ENCODE assay signal across 23 cellular contexts in the genomic region with DNA sequence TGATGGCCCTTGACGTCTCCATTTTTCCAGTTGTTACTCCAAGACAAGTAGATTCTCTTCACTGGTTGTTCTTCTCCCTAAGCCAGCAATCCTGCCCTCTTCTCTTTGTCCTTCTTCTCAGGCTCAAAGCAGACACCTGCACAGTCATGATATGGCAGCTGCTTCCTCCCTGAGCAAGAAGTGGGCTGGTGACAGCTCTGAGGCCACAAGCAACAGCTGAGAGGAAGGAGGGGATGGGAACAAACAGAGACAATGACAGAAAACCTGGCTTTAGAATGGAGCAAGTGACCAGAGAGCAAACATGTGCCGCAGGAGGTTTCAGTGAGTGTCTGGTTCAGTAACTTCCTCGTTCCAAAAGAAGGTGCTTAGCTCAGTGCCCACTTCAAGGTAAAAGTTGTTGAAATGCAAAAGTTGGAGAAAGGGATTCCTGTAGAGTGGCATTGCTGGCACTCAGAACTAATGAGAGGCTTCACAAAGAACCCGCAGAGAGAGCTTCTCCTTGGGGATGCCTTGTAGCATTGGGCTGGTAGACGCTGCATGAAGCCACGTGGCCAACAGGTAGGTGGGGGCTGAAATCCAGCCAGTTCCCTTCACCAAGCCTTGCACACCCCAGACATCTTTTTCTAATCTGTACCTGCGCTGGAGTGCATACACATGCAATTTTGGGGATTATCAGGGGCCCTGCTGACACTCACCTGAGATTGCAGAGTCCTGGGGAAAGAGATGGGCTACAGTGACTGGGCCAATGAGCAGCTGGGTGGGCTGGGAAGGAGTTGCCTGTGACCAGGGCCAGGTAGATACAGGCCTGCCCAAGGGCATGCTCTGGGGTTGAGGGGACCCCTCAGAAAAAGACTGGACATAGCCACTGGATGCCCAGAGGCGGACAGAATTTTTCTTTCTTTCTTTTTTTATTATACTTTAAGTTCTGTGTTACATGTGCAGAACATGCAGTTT.
"Had no signal": no experiment of that assay in that cellular context is flagged by ENCODE, and none has a peak within 500 bp of the region (broad histone marks: within the 10 kb centered on the region; RNA-seq: fewer than 3 reads in every experiment).

No MANE protein-coding gene starts in this region.

- H3K36me3 ChIP-seq: brain microvascular endothelial cell, prostate gland, right atrium auricular region, suprapubic skin, WERI-Rb-1 had no signal

- H3K4me3 Mint-ChIP-seq: activated naive CD4-positive, alpha-beta T cell treated with anti-CD3 and anti-CD28 coated beads, Interleukin-2, amount 10 ng/mL, durations not matched to agents 7 days and 5 days; activated naive CD8-positive, alpha-beta T cell treated with anti-CD3 and anti-CD28 coated beads, Interleukin-2, amount 50 U/mL, for 24 hours; neural crest cell; stimulated activated naive CD8-positive, alpha-beta T cell treated with anti-CD3 and anti-CD28 coated beads, Interleukin-15, Interleukin-2, amounts not matched to agents 100 ng/mL and 50 ng/mL, for 24 hours; T-helper 17 cell had no signal

- H3K4me1 Mint-ChIP-seq: activated naive CD4-positive, alpha-beta T cell treated with anti-CD3 and anti-CD28 coated beads, Interleukin-2, amount 10 ng/mL, durations not matched to agents 7 days and 5 days; activated naive CD8-positive, alpha-beta T cell treated with anti-CD3 and anti-CD28 coated beads, Interleukin-2, amount 50 U/mL, for 24 hours; T-helper 17 cell had no signal

- H3K4me3 ChIP-seq: coronary artery, prostate gland, right atrium auricular region, skin epidermis, suprapubic skin had no signal

- H3K27ac ChIP-seq: brain microvascular endothelial cell, coronary artery, prostate gland, right atrium auricular region, skin epidermis, suprapubic skin, WERI-Rb-1 had no signal

- H3K27me3 ChIP-seq: brain microvascular endothelial cell, right atrium auricular region, suprapubic skin had no signal

- H3K36me3 Mint-ChIP-seq: activated naive CD4-positive, alpha-beta T cell treated with anti-CD3 and anti-CD28 coated beads, Interleukin-2, amount 10 ng/mL, durations not matched to agents 7 days and 5 days had no signal

- H3K27ac Mint-ChIP-seq: activated naive CD4-positive, alpha-beta T cell treated with anti-CD3 and anti-CD28 coated beads, Interleukin-2, amount 10 ng/mL, durations not matched to agents 7 days and 5 days; activated naive CD8-positive, alpha-beta T cell treated with anti-CD3 and anti-CD28 coated beads, Interleukin-2, amount 50 U/mL, for 24 hours; stimulated activated naive CD8-positive, alpha-beta T cell treated with anti-CD3 and anti-CD28 coated beads, Interleukin-15, Interleukin-2, amounts not matched to agents 100 ng/mL and 50 ng/mL, for 24 hours; T-helper 17 cell had no signal

- H3K4me1 ChIP-seq: prostate gland, right atrium auricular region, suprapubic skin had no signal

- H3K27me3 Mint-ChIP-seq: activated naive CD8-positive, alpha-beta T cell treated with anti-CD3 and anti-CD28 coated beads, Interleukin-2, amount 50 U/mL, for 24 hours; stimulated activated naive CD8-positive, alpha-beta T cell treated with anti-CD3 and anti-CD28 coated beads, Interleukin-15, Interleukin-2, amounts not matched to agents 100 ng/mL and 50 ng/mL, for 24 hours had no signal

- ATAC-seq: activated naive CD8-positive, alpha-beta T cell treated with anti-CD3 and anti-CD28 coated beads, Interleukin-2, amount 50 U/mL, for 24 hours; left lobe of liver; T-helper 17 cell had no signal

- DNase-seq: activated CD4-positive, alpha-beta T cell treated with anti-CD3 and anti-CD28 coated beads for 1 hour; activated CD8-positive, alpha-beta memory T cell treated with anti-CD3 and anti-CD28 coated beads for 24 hours; activated CD8-positive, alpha-beta memory T cell treated with anti-CD3 and anti-CD28 coated beads, Interleukin-2, amount 50 U/mL, for 48 hours; activated effector memory CD4-positive, alpha-beta T cell treated with Interleukin-2 at 50 U/mL for 16 hours; activated naive CD4-positive, alpha-beta T cell treated with anti-CD3 and anti-CD28 coated beads, Interleukin-2, amount 10 ng/mL, durations not matched to agents 7 days and 5 days; activated naive CD8-positive, alpha-beta T cell treated with anti-CD3 and anti-CD28 coated beads, Interleukin-2, amount 50 U/mL, for 24 hours; activated T-cell treated with anti-CD3 and anti-CD28 coated beads, Interleukin-2, amount 50 U/mL, for 48 hours; anterior cingulate cortex; brain microvascular endothelial cell; kidney; mammary epithelial cell; midbrain; T-helper 17 cell; trophoblast cell; WERI-Rb-1 had no signal

- H3K9me3 ChIP-seq: prostate gland, right atrium auricular region, suprapubic skin had no signal

- H3K9me3 Mint-ChIP-seq: activated naive CD4-positive, alpha-beta T cell treated with anti-CD3 and anti-CD28 coated beads, Interleukin-2, amount 10 ng/mL, durations not matched to agents 7 days and 5 days; activated naive CD8-positive, alpha-beta T cell treated with anti-CD3 and anti-CD28 coated beads, Interleukin-2, amount 50 U/mL, for 24 hours; neural crest cell; stimulated activated naive CD8-positive, alpha-beta T cell treated with anti-CD3 and anti-CD28 coated beads, Interleukin-15, Interleukin-2, amounts not matched to agents 100 ng/mL and 50 ng/mL, for 24 hours had no signal
